In genomic region chr2:112818094-112818902, GRCh38 we compare ENCODE assay signal across 1 cellular context.
TF ChIP-seq lines count a peak whose summit lies in the region.

No MANE protein-coding gene starts in this region.

TF ChIP-seq in HepG2, 621 proteins besides CTCF, POLR2A, EP300 and RAD21 (continued from another document and continues in another):
- TF ChIP-seq GLMP (CRISPR knock-in tag; IDR thresholded peaks at IDR 0.05; ENCODE audit: borderline replicate concordance) (no peak), CHD4 (IDR thresholded peaks at IDR 0.05; ENCODE audit: borderline replicate concordance, low read length) (no peak), MAFK (conservative IDR thresholded peaks at IDR 0.05 in 1 of 2, IDR thresholded peaks at IDR 0.05 in 1 of 2; ENCODE audit: low read length in 2 of 2) (peak; percentile 67 to 69), ZNF407 (CRISPR knock-in tag; IDR thresholded peaks at IDR 0.05; ENCODE audit: not compliant biosample characterization) (no peak), HMG20B (CRISPR knock-in tag; conservative IDR thresholded peaks at IDR 0.05) (peak; percentile 99), NCOA1 (CRISPR knock-in tag; IDR thresholded peaks at IDR 0.05) (0 out of 2 replicates have a peak, but pooled peaks have one; percentile 51), PAXIP1 (CRISPR knock-in tag; conservative IDR thresholded peaks at IDR 0.05) (peak; percentile 99), LCORL (IDR thresholded peaks at IDR 0.05) (peak; percentile 39), LCORL (CRISPR knock-in tag; IDR thresholded peaks at IDR 0.05) (peak; percentile 98), HNRNPLL (IDR thresholded peaks at IDR 0.05; ENCODE audit: low read depth, low read length, poor library complexity, severe bottlenecking) (no peak), ERF (CRISPR knock-in tag; IDR thresholded peaks at IDR 0.05) (peak; percentile 97), FOXM1 (CRISPR knock-in tag; IDR thresholded peaks at IDR 0.05) (no peak), FOXP1 (IDR thresholded peaks at IDR 0.05) (peak; percentile 92), FOXP1 (CRISPR knock-in tag; IDR thresholded peaks at IDR 0.05) (peak; percentile 100), ZNF12 (CRISPR knock-in tag; IDR thresholded peaks at IDR 0.05) (no peak; the same call in 1 of the 2 replicates), HNF4G (IDR thresholded peaks at IDR 0.05; ENCODE audit: borderline replicate concordance, low read depth, low read length) (peak; percentile 73), HNF4G (CRISPR knock-in tag; IDR thresholded peaks at IDR 0.05; ENCODE audit: borderline replicate concordance, low read depth) (peak; percentile 71; the same call in 1 of the 2 replicates), SATB2 (CRISPR knock-in tag; IDR thresholded peaks at IDR 0.05) (peak; percentile 82), ZNF230 (CRISPR knock-in tag; IDR thresholded peaks at IDR 0.05) (no peak), RFX5 (IDR thresholded peaks at IDR 0.05; ENCODE audit: low read depth, low read length) (peak; percentile 68; the same call in 1 of the 2 replicates), CBX1 (IDR thresholded peaks at IDR 0.05; ENCODE audit: low read depth) (no peak), CAMTA2 (CRISPR knock-in tag; IDR thresholded peaks at IDR 0.05; ENCODE audit: borderline replicate concordance) (no peak), KLF15 (CRISPR knock-in tag; IDR thresholded peaks at IDR 0.05; ENCODE audit: borderline replicate concordance) (no peak), ZBED4 (CRISPR knock-in tag; IDR thresholded peaks at IDR 0.05; ENCODE audit: borderline replicate concordance) (peak; percentile 48; the same call in 1 of the 2 replicates), ZNF24 (IDR thresholded peaks at IDR 0.05) (peak; percentile 73; the same call in 1 of the 2 replicates), CREBL2 (CRISPR knock-in tag; IDR thresholded peaks at IDR 0.05; ENCODE audit: borderline replicate concordance) (no peak), SMARCC2 (IDR thresholded peaks at IDR 0.05) (no peak), PAWR (CRISPR knock-in tag; IDR thresholded peaks at IDR 0.05; ENCODE audit: borderline replicate concordance) (no peak), MAZ (IDR thresholded peaks at IDR 0.05; ENCODE audit: borderline replicate concordance, low read depth, low read length) (no peak), MAZ (CRISPR knock-in tag; IDR thresholded peaks at IDR 0.05; ENCODE audit: low read depth) (peak; percentile 21; the same call in 1 of the 2 replicates), ARID3A (IDR thresholded peaks at IDR 0.05; ENCODE audit: low read depth, low read length) (peak; percentile 97), NR1H2 (CRISPR knock-in tag; IDR thresholded peaks at IDR 0.05; ENCODE audit: borderline replicate concordance, low read depth) (no peak), SETDB1 (CRISPR knock-in tag; IDR thresholded peaks at IDR 0.05; ENCODE audit: borderline replicate concordance) (no peak), MED1 (CRISPR knock-in tag; IDR thresholded peaks at IDR 0.05) (peak; percentile 98)
